8 cellular contexts compared by ENCODE assay signal in genomic region chr7:3065724-3066143, GRCh38. TPM values are rescaled to one million over a fixed set of nuclear protein-coding genes. Genes with fewer than 3 reads are reported as not detected.
DNase-seq lines count a peak whose midpoint lies in the region; ATAC-seq and TF ChIP-seq lines count a peak whose summit lies in the region.

No MANE protein-coding gene starts in this region.

- H3K4me1 ChIP-seq in lower lobe of right lung (no peaks in the 10 kb centered on the region), transverse colon (no peaks in the 10 kb centered on the region)

- 25 to 41% methylated on average over 9 to 11 of the region's 11 CpGs for WGBS in transverse colon (ENCODE audit: low coverage in 1 of 2), 2 donors

- peak; percentile 56 for DNase-seq in GM13977 (ENCODE audit: low spot score)
- DNase-seq in SW480 (ENCODE audit: low spot score) = peak; percentile 36
- DNase-seq in astrocyte of the hippocampus (ENCODE audit: low read depth, low spot score) = peak; percentile 13
- peak; percentile 52 for DNase-seq in lower lobe of right lung
- peak; percentile 50 for DNase-seq in transverse colon

- H3K9me3 ChIP-seq in lower lobe of right lung (no peaks in the 10 kb centered on the region), transverse colon (no peaks in the 10 kb centered on the region)

- TF ChIP-seq EP300 in transverse colon (IDR thresholded peaks at IDR 0.05; ENCODE audit: low read depth) = no peak

- ATAC-seq in HG03175 (IDR thresholded peaks at IDR 0.05; ENCODE audit: unreplicated experiment) (peak; percentile 38), lower lobe of right lung (peak; percentile 54 to 56), HG03097 (IDR thresholded peaks at IDR 0.05; ENCODE audit: low FRiP score, unreplicated experiment) (no peak), GM21423 (IDR thresholded peaks at IDR 0.05; ENCODE audit: unreplicated experiment) (no peak)

- H3K36me3 ChIP-seq in lower lobe of right lung (no peaks in the 10 kb centered on the region), transverse colon (no peaks in the 10 kb centered on the region)

- intact Hi-C loops in lower lobe of right lung (cut with DNase I) = no loop called here
- intact Hi-C loops in transverse colon (cut with DNase I; ENCODE audit: low total_unique reads) = no loop called here

- H3K27me3 ChIP-seq in lower lobe of right lung (ENCODE audit: low read depth) (peaks cover 8% of the 10 kb centered on the region), transverse colon (peaks cover 17% of the 10 kb centered on the region)

- H3K27ac ChIP-seq in lower lobe of right lung (no peak overlapping the region), transverse colon (no peak overlapping the region)

- no peak overlapping the region for H3K4me3 ChIP-seq in lower lobe of right lung
- no peak overlapping the region for H3K4me3 ChIP-seq in transverse colon

- in situ Hi-C loops in GM13977 (cut with MboI; ENCODE audit: low pct_unique_long_range_greater_than_20kb, low sequenced_read_pairs, unreplicated experiment) = no loop called here
- in situ Hi-C loops in transverse colon (cut with MboI; ENCODE audit: low pct_ligation_motif_present in 1 of 4, low pct_unique_long_range_greater_than_20kb in 1 of 4, low sequenced_read_pairs in 3 of 4) = no loop called here

- no peak for TF ChIP-seq POLR2A in transverse colon (IDR thresholded peaks at IDR 0.05)

- peak; percentile 78 for TF ChIP-seq CTCF in GM13977 (IDR thresholded peaks at IDR 0.05; ENCODE audit: extremely low read depth, insufficient read depth, missing control alignments)
- TF ChIP-seq CTCF in lower lobe of right lung (IDR thresholded peaks at IDR 0.05) = peak; percentile 50
- TF ChIP-seq CTCF in transverse colon (IDR thresholded peaks at IDR 0.05) = peak; percentile 18 to 43 (median 34)

RNA-seq across cellular contexts. Expression of gene CARD11, which starts 22.1 kb away (rescaled TPM):
- total RNA-seq in lower lobe of right lung (5.7 TPM), transverse colon (10 to 100 TPM in 1 of 4 donors, 1 to 10 TPM in 2, under 1 TPM in 1; 0.96 to 47.5 (median 6.6) TPM)

Comparison
In these comparisons a context has a peak if more than half of its experiments do, and no peak if none do; other contexts are left out.
1. ATAC-seq: peak in HG03175 (single experiment) and lower lobe of right lung (2 of 2); none in HG03097 (single experiment) and GM21423 (single experiment).
2. Peak in every context shown above with its lines, with median percentiles within 50 percentile points of each other: DNase-seq and CTCF ChIP-seq.